In the genomic region with DNA sequence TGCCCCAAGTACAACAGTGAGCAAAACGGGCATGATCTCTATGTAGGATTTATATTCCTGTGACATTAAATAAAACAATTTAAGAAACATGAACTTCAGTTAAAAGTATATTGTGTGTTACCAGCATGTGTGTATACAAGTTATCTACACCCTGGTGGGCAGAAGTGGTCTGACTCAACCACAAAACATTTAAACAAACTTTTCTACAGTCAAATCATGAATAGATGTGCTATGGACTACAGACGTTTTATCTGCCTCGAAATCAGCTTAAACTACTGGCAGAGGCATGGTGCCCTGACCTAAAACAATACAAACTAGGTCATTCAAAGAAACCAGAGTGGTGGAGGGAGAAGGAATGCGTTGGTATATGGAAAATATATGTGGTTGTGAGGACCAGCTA, we compare ENCODE assay signal across 1 cellular context.
TF ChIP-seq lines count a peak whose summit lies in the region.

No MANE protein-coding gene starts in this region.

TF ChIP-seq in WTC11, 78 proteins besides CTCF, POLR2A, EP300 and RAD21 (continued from another document):
- TF ChIP-seq, protein P1, sequence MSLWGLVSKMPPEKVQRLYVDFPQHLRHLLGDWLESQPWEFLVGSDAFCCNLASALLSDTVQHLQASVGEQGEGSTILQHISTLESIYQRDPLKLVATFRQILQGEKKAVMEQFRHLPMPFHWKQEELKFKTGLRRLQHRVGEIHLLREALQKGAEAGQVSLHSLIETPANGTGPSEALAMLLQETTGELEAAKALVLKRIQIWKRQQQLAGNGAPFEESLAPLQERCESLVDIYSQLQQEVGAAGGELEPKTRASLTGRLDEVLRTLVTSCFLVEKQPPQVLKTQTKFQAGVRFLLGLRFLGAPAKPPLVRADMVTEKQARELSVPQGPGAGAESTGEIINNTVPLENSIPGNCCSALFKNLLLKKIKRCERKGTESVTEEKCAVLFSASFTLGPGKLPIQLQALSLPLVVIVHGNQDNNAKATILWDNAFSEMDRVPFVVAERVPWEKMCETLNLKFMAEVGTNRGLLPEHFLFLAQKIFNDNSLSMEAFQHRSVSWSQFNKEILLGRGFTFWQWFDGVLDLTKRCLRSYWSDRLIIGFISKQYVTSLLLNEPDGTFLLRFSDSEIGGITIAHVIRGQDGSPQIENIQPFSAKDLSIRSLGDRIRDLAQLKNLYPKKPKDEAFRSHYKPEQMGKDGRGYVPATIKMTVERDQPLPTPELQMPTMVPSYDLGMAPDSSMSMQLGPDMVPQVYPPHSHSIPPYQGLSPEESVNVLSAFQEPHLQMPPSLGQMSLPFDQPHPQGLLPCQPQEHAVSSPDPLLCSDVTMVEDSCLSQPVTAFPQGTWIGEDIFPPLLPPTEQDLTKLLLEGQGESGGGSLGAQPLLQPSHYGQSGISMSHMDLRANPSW (CRISPR knock-in tag; conservative IDR thresholded peaks at IDR 0.05; ENCODE audit: low read depth), result no peak
- TF ChIP-seq TCF7 (CRISPR knock-in tag; IDR thresholded peaks at IDR 0.05; ENCODE audit: low read depth) (no peak), TEAD4 (CRISPR knock-in tag; IDR thresholded peaks at IDR 0.05) (no peak), GABPB1 (CRISPR knock-in tag; IDR thresholded peaks at IDR 0.05) (no peak), FOXP1 (CRISPR knock-in tag; IDR thresholded peaks at IDR 0.05; ENCODE audit: borderline replicate concordance) (no peak), JUN (CRISPR knock-in tag; IDR thresholded peaks at IDR 0.05) (no peak), ESRRA (CRISPR knock-in tag; IDR thresholded peaks at IDR 0.05; ENCODE audit: borderline replicate concordance) (no peak), RELA (CRISPR knock-in tag; IDR thresholded peaks at IDR 0.05; ENCODE audit: borderline replicate concordance) (no peak), EMX1 (CRISPR knock-in tag; IDR thresholded peaks at IDR 0.05) (no peak), CBFB (CRISPR knock-in tag; IDR thresholded peaks at IDR 0.05; ENCODE audit: low read depth) (no peak), NFYB (CRISPR knock-in tag; conservative IDR thresholded peaks at IDR 0.05; ENCODE audit: low read depth) (no peak)
- TF ChIP-seq, protein P2, sequence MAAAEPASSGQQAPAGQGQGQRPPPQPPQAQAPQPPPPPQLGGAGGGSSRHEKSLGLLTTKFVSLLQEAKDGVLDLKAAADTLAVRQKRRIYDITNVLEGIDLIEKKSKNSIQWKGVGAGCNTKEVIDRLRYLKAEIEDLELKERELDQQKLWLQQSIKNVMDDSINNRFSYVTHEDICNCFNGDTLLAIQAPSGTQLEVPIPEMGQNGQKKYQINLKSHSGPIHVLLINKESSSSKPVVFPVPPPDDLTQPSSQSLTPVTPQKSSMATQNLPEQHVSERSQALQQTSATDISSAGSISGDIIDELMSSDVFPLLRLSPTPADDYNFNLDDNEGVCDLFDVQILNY (CRISPR knock-in tag; IDR thresholded peaks at IDR 0.05), result no peak
